8 cellular contexts compared by ENCODE assay signal in the genomic region with DNA sequence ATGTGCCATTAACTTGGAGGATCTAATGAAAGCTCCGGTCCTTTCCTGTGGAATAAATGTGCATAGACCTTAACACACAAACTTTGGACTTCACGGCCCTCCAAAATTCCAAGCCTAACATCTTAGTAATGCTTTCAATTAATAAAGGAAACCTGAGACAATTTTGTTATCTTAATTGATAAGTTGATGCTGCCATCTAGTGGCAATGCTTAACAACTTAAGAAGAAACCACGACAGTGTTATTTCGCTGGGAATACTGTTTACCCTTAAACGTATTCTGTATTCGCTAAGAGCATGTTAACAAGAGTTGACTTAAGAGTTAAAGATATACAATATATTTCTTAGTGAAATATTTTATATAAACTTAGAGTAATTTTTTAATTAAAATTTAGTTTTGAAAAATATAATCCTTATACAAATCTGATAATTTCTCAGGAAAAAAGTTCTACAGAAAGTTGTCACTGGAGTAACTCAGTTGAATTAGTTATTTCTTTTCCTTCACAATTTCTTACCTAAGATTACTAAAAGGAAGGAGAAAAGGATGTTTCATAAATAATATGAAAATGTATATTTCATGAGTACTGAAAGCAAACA. TPM values are rescaled to one million over a fixed set of nuclear protein-coding genes. Genes with fewer than 3 reads are reported as not detected.
DNase-seq lines count a peak whose midpoint lies in the region; ATAC-seq and TF ChIP-seq lines count a peak whose summit lies in the region.

No MANE protein-coding gene starts in this region.

- H3K36me3 ChIP-seq in GM23248 (ENCODE audit: low read depth) (no peaks in the 10 kb centered on the region), brain microvascular endothelial cell (replicated peaks) (no peaks in the 10 kb centered on the region)

- no peaks in the 10 kb centered on the region for H3F3A ChIP-seq in GM23248 (ENCODE audit: insufficient read depth)

- H3K27me3 ChIP-seq in GM23248 (replicated peaks; ENCODE audit: insufficient read depth) (0 out of 2 replicates have a peak, but pooled peaks cover 3% of the 10 kb centered on the region), brain microvascular endothelial cell (replicated peaks) (no peaks in the 10 kb centered on the region)

- DNase-seq in CD1c-positive myeloid dendritic cell (ENCODE audit: extremely low spot score): peak; percentile 42
- peak; percentile 79 for DNase-seq in GM23248
- DNase-seq in NCI-H2196 treated with DMSO at 0.1 percent for 48 hours (lab: John Stamatoyannopoulos, UW; ENCODE audit: unreplicated experiment): peak; percentile 34
- DNase-seq in brain microvascular endothelial cell: peak; percentile 17
- DNase-seq in left lobe of liver (ENCODE audit: low spot score): no peak
- no peak for DNase-seq in activated T-cell treated with anti-CD3 and anti-CD28 coated beads for 4 hours
- DNase-seq in stimulated activated CD4-positive, alpha-beta T cell treated with anti-CD3 and anti-CD28 coated beads, Interleukin-4, amount 100 ng/mL, for 4 hours: no peak
- no peak for DNase-seq in effector CD4-positive, alpha-beta T cell

- H3K4me2 ChIP-seq in GM23248 (ENCODE audit: unreplicated experiment): peak overlapping the region; percentile 77

- no peaks in the 10 kb centered on the region for H4K20me1 ChIP-seq in GM23248 (ENCODE audit: insufficient read depth)

- H3K4me1 ChIP-seq in GM23248 (ENCODE audit: insufficient read depth): no peaks in the 10 kb centered on the region

- H3K9me3 ChIP-seq in GM23248 (ENCODE audit: low read depth): no peaks in the 10 kb centered on the region

- 0 out of 2 replicates have a peak overlapping the region, but pooled peaks have one; percentile 9 for H3K9ac ChIP-seq in GM23248

- in situ Hi-C loops in GM23248 (cut with MboI): loop anchor here (25.0 kb wide), 1 partner anchor 846 kb away; the partner anchor contains the start of gene OR5I1
- in situ Hi-C loops in brain microvascular endothelial cell (cut with HindIII; ENCODE audit: low pct_ligation_motif_present, low sequenced_read_pairs): no loop called here

- H3K27ac ChIP-seq in GM23248 (no peak overlapping the region), brain microvascular endothelial cell (no peak overlapping the region)

- WGBS in GM23248 (ENCODE audit: low coverage in 1 of 2, low lambda C conversion rate in 2 of 2, missing lambda C conversion rate in 2 of 2), 2 experiments: 13 to 14% methylated on average over 6 of the region's 6 CpGs

- H3K4me3 ChIP-seq in GM23248: peak overlapping the region; percentile 59
- no peak overlapping the region for H3K4me3 ChIP-seq in brain microvascular endothelial cell (ENCODE audit: low read depth, low read length)

- H2AFZ ChIP-seq in GM23248: peak overlapping the region; percentile 65

- H3K79me2 ChIP-seq in GM23248 (ENCODE audit: insufficient read depth): no peaks in the 10 kb centered on the region

- peak; percentile 77 for ATAC-seq in left lobe of liver

- TF ChIP-seq CTCF in brain microvascular endothelial cell (IDR thresholded peaks at IDR 0.05; ENCODE audit: low read depth, low read length, missing control alignments): peak; percentile 42

- H3K9me2 ChIP-seq in GM23248 (ENCODE audit: insufficient read depth): no peaks in the 10 kb centered on the region

RNA-seq across cellular contexts. Expression of gene OR9G4, which starts 35.0 kb away (rescaled TPM):
- total RNA-seq in GM23248 (2014; rRNA removed; shearing (Covaris generic)): not detected in 2 replicates
- not detected in 2 replicates for polyA plus RNA-seq in GM23248 (2016; fragmentation: Nextera tagmentation; extraction: Ambion mirVana)
- total RNA-seq in left lobe of liver: not detected

Comparison
In these comparisons a context has a peak if more than half of its experiments do, and no peak if none do; other contexts are left out.
1. DNase-seq: peak in CD1c-positive myeloid dendritic cell (single experiment), GM23248 (single experiment), NCI-H2196 treated with DMSO at 0.1 percent for 48 hours (single experiment) and brain microvascular endothelial cell (single experiment); none in left lobe of liver (single experiment), activated T-cell treated with anti-CD3 and anti-CD28 coated beads for 4 hours (single experiment), stimulated activated CD4-positive, alpha-beta T cell treated with anti-CD3 and anti-CD28 coated beads, Interleukin-4, amount 100 ng/mL, for 4 hours (0 of 2) and effector CD4-positive, alpha-beta T cell (single experiment).